ENCODE assay signal across 1 cellular context in the genomic region with DNA sequence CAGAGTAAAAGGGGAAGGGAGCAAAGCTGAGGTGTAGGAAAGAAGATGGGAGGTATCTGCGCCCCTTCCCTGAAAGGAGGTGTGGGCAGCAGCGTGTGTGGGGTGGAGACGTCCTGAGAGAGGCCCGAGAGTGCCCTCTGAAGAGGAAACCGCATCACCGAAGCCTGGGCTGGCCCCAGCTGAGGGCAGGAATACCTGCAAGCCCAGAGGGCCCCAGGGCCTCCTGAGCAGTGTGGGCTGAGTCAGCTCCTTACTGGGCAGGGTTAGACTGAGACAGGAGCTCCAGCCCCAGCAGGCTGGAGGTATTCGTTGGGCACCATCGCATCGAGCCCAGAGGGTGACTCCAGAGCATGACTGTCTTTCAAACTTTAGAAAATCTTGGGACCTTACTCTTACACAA.
TF ChIP-seq lines count a peak whose summit lies in the region.

No MANE protein-coding gene starts in this region.

TF ChIP-seq in HCT116, 20 proteins besides CTCF, POLR2A, EP300 and RAD21 (continued from another document):
- no peak for TF ChIP-seq REST (IDR thresholded peaks at IDR 0.05; ENCODE audit: low read depth)
